8 cellular contexts compared by ENCODE assay signal in genomic region chr22:36194971-36195370, GRCh38. TPM values are rescaled to one million over a fixed set of nuclear protein-coding genes. Genes with fewer than 3 reads are reported as not detected.
DNase-seq lines count a peak whose midpoint lies in the region; ATAC-seq and TF ChIP-seq lines count a peak whose summit lies in the region.

No MANE protein-coding gene starts in this region.

- no peak overlapping the region for H3K27ac ChIP-seq in HCT116 (ENCODE audit: low read depth, low read length)

- H3K4me3 Mint-ChIP-seq in brain (peak overlapping the region in 1 of 5 experiments; percentile 57), immature natural killer cell (no peak overlapping the region)

- H3K4me1 ChIP-seq in HCT116 (ENCODE audit: control insufficient read depth in 1 of 2, insufficient read depth in 2 of 2, low read length in 2 of 2) = no peaks in the 10 kb centered on the region

- H4K20me1 ChIP-seq in HCT116 (ENCODE audit: insufficient read depth) = no peaks in the 10 kb centered on the region

- H3K36me3 Mint-ChIP-seq in brain (no peaks in the 10 kb centered on the region), immature natural killer cell (no peaks in the 10 kb centered on the region)

- no peaks in the 10 kb centered on the region for H3K27me3 ChIP-seq in HCT116 (ENCODE audit: insufficient read depth, low read length)

- peak; percentile 80 for TF ChIP-seq RAD21 in HCT116 (IDR thresholded peaks at IDR 0.05; ENCODE audit: low read depth)

- H3K9me3 ChIP-seq in HCT116 (ENCODE audit: control insufficient read depth in 1 of 2, insufficient read depth in 1 of 2, low read depth in 1 of 2, low read length in 2 of 2) = no peaks in the 10 kb centered on the region

- H3K4me1 Mint-ChIP-seq in brain (peaks cover 59% of the 10 kb centered on the region), immature natural killer cell (peaks cover 12 to 18% of the 10 kb centered on the region in 2 donors)

- H3K4me2 ChIP-seq in HCT116 (ENCODE audit: low read length) = no peak overlapping the region

- H3K27ac Mint-ChIP-seq in brain (peak overlapping the region in 3 of 5 experiments; percentile 79 to 98 (median 98)), immature natural killer cell (no peak overlapping the region)

- no peak overlapping the region for H3K4me3 ChIP-seq in HCT116 (replicated peaks in 1 of 2; ENCODE audit: low read depth in 1 of 2, low read length in 2 of 2)

- DNase-seq in COLO829 (ENCODE audit: low spot score) = peak; percentile 81
- DNase-seq in HCT116 (ENCODE audit: low read depth, low spot score) = peak; percentile 22
- DNase-seq in SKM-1 (lab: John Stamatoyannopoulos, UW; ENCODE audit: unreplicated experiment) = peak; percentile 39
- peak; percentile 28 to 50 (median 35) for DNase-seq in immature natural killer cell
- DNase-seq in stimulated activated CD4-positive, alpha-beta T cell treated with anti-CD3 and anti-CD28 coated beads, Interleukin-1b, Interleukin-23, amount 100 ng/mL, for 48 hours = peak; percentile 40
- DNase-seq in GOT3 (lab: John Stamatoyannopoulos, UW) = no peak

- ATAC-seq in HCT116 (peak; percentile 92), GM18868 (IDR thresholded peaks at IDR 0.05; ENCODE audit: unreplicated experiment) (no peak)

- POLR2A ChIA-PET in HCT116 (lab: Charles Lee) = no interaction called here

- TF ChIP-seq CTCF in HCT116 (IDR thresholded peaks at IDR 0.05 in 2 of 3, conservative IDR thresholded peaks at IDR 0.05 in 1 of 3; ENCODE audit: borderline replicate concordance in 1 of 3, insufficient read depth in 1 of 3, low read depth in 2 of 3, low read length in 2 of 3) (peak; percentile 63 to 78 (median 73)), brain (conservative IDR thresholded peaks at IDR 0.05) (peak; percentile 83 to 86)

- TF ChIP-seq POLR2A in HCT116 (IDR thresholded peaks at IDR 0.05; ENCODE audit: borderline replicate concordance, extremely low read depth, insufficient read depth, insufficient read length) = no peak

- no peaks in the 10 kb centered on the region for H3K79me2 ChIP-seq in HCT116 (ENCODE audit: insufficient read depth, low read length)

- CTCF ChIA-PET in HCT116 (lab: Charles Lee) = interaction anchor here (0.7 to 2.9 kb wide), 13 partner anchors 9 to 292 kb away, joined by 3 to 15 read pairs (median 4); no protein-coding TSS in a partner anchor

- H3K9me3 Mint-ChIP-seq in brain (peaks cover 0 to 5% (median 0%) of the 10 kb centered on the region in 5 experiments), immature natural killer cell (no peaks in the 10 kb centered on the region)

- no TSS peak for BruUV-seq in HCT116 (replicated peaks; lab: Mats Ljungman, UMichigan)

- no peaks in the 10 kb centered on the region for H3K36me3 ChIP-seq in HCT116 (ENCODE audit: control insufficient read depth in 1 of 2, insufficient read depth in 2 of 2, low read length in 2 of 2)

- no peak overlapping the region for H2AFZ ChIP-seq in HCT116 (ENCODE audit: low read depth, low read length, poor library complexity, severe bottlenecking)

- no peak overlapping the region for H3K9ac ChIP-seq in HCT116 (ENCODE audit: low read length)

- peaks cover 13% of the 10 kb centered on the region for H3K27me3 Mint-ChIP-seq in brain
- H3K27me3 Mint-ChIP-seq in immature natural killer cell (ENCODE audit: low read depth in 3 of 3) = peaks cover 5 to 7% (median 7%) of the 10 kb centered on the region in 3 donors

- intact Hi-C loops in HCT116 (cut with micrococcal nuclease) = loop anchor here (1.0 to 5.0 kb wide), 3 partner anchors 42 to 91 kb away; partner anchors contain the start of gene APOL2

- RAD21 ChIA-PET in HCT116 (lab: Charles Lee; ENCODE audit: low non-redundant PET in 1 of 2, low total read pairs in 2 of 2, uncharacterized antibody in 2 of 2, unreplicated experiment in 2 of 2) = no interaction called here

- H3K9me2 ChIP-seq in HCT116 (ENCODE audit: insufficient read depth) = no peaks in the 10 kb centered on the region

TF ChIP-seq in HCT116, 20 proteins besides CTCF, POLR2A, EP300 and RAD21 (continues in another document):
- TF ChIP-seq TCF7L2 (IDR thresholded peaks at IDR 0.05; ENCODE audit: borderline replicate concordance, extremely low read depth, insufficient read depth, insufficient read length) = no peak
- no peak for TF ChIP-seq ZFX (IDR thresholded peaks at IDR 0.05)
- TF ChIP-seq ELF1 (IDR thresholded peaks at IDR 0.05; ENCODE audit: borderline replicate concordance, low read depth) = no peak
- TF ChIP-seq SRF (IDR thresholded peaks at IDR 0.05; ENCODE audit: low read depth) = no peak
- TF ChIP-seq ZNF274 (IDR thresholded peaks at IDR 0.05; ENCODE audit: low read depth, low read length) = no peak
- no peak for TF ChIP-seq ATF3 (IDR thresholded peaks at IDR 0.05)
- no peak for TF ChIP-seq EZH2 (IDR thresholded peaks at IDR 0.05)
- no peak for TF ChIP-seq SP1 (IDR thresholded peaks at IDR 0.05; ENCODE audit: low read depth)
- TF ChIP-seq POLR2AphosphoS5 (IDR thresholded peaks at IDR 0.05; ENCODE audit: low read depth, low read length) = no peak
- TF ChIP-seq YY1 (IDR thresholded peaks at IDR 0.05; ENCODE audit: extremely low read depth, insufficient replicate concordance, low read depth, low read length) = no peak
- no peak for TF ChIP-seq FOSL1 (IDR thresholded peaks at IDR 0.05; ENCODE audit: low read depth)
- TF ChIP-seq REST (IDR thresholded peaks at IDR 0.05; ENCODE audit: low read depth) = no peak
- no peak for TF ChIP-seq EZH2phosphoT487 (IDR thresholded peaks at IDR 0.05; ENCODE audit: borderline replicate concordance)
- TF ChIP-seq JUND (IDR thresholded peaks at IDR 0.05) = no peak
- TF ChIP-seq MAX (IDR thresholded peaks at IDR 0.05) = no peak
- TF ChIP-seq, protein P1, sequence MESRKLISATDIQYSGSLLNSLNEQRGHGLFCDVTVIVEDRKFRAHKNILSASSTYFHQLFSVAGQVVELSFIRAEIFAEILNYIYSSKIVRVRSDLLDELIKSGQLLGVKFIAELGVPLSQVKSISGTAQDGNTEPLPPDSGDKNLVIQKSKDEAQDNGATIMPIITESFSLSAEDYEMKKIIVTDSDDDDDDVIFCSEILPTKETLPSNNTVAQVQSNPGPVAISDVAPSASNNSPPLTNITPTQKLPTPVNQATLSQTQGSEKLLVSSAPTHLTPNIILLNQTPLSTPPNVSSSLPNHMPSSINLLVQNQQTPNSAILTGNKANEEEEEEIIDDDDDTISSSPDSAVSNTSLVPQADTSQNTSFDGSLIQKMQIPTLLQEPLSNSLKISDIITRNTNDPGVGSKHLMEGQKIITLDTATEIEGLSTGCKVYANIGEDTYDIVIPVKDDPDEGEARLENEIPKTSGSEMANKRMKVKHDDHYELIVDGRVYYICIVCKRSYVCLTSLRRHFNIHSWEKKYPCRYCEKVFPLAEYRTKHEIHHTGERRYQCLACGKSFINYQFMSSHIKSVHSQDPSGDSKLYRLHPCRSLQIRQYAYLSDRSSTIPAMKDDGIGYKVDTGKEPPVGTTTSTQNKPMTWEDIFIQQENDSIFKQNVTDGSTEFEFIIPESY (IDR thresholded peaks at IDR 0.05; ENCODE audit: extremely low read depth, insufficient replicate concordance, low read length) = no peak

RNA-seq across cellular contexts. Expression of gene APOL4, which starts 6.6 kb away (rescaled TPM):
- not detected for total RNA-seq in HCT116 (2021; ENCODE audit: unreplicated experiment)
- polyA plus RNA-seq in HCT116 (2012) = not detected in 2 replicates
- polyA plus RNA-seq in brain (ENCODE audit: insufficient read depth, low read depth, low replicate concordance) (6.1 TPM), immature natural killer cell (under 1 TPM in 2 of 3 donors, not detected in 1; 0.25 to 0.27 TPM)

RNA-seq across cellular contexts. Expression of gene APOL3, which starts 34.4 kb away (rescaled TPM):
- 0.49 TPM for total RNA-seq in HCT116 (2021; ENCODE audit: unreplicated experiment)
- polyA plus RNA-seq in HCT116 (2012) = 0.07 TPM in 1 of 2 replicates, not detected in the other
- polyA plus RNA-seq in brain (ENCODE audit: insufficient read depth, low read depth, low replicate concordance) (4.2 TPM), immature natural killer cell (10 to 100 TPM; 32.8 to 83.5 (median 56.3) TPM)

RNA-seq across cellular contexts. Expression of gene APOL2, which starts 44.4 kb away (rescaled TPM):
- 9.9 TPM for total RNA-seq in HCT116 (2021; ENCODE audit: unreplicated experiment)
- 5.9 and 7.9 TPM in 2 replicates for polyA plus RNA-seq in HCT116 (2012)
- polyA plus RNA-seq in brain (ENCODE audit: insufficient read depth, low read depth, low replicate concordance) (16.9 TPM), immature natural killer cell (10 to 100 TPM; 22.4 to 42.4 (median 22.9) TPM)

RNA-seq across cellular contexts. Expression of gene APOL1, which starts 58.0 kb away (rescaled TPM):
- total RNA-seq in HCT116 (2021; ENCODE audit: unreplicated experiment) = 0.30 TPM
- 0.14 and 0.17 TPM in 2 replicates for polyA plus RNA-seq in HCT116 (2012)
- polyA plus RNA-seq in brain (ENCODE audit: insufficient read depth, low read depth, low replicate concordance) (5.0 TPM), immature natural killer cell (10 to 100 TPM in 2 of 3 donors, 1 to 10 TPM in 1; 8.7 to 65.8 (median 14.8) TPM)

Comparison
In these comparisons a context has a peak if more than half of its experiments do, and no peak if none do; other contexts are left out.
1. H3K27ac Mint-ChIP-seq: peak in brain (3 of 5); none in immature natural killer cell (0 of 6).